In the genomic region with DNA sequence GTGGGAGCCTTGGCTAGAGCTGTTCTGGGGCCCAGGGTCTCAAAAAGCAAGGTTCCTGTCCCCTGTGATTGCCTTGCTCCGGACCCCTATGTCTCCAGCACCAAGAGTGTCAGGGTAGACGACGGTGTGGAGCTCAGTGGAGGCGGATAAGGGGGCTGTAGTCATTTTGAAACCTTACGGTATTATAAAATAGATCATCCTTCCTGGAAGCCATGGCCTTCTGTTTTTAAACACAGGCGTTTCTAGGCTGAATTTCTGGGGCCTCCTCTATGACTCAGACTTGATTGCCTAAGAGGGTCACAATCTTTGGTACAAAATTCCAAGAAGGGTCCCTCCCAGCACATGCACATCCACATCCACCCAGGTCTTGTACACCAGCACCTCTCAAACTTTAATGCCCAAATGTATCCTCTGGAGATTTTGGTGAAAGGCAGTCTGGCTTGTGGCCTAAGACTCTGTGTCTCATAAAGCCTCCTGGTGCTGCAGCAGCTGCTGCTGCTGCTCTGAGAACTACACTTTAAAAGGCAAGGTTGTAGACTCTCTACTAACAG, we compare ENCODE assay signal across 8 cellular contexts.
A peak's percentile ranks its signal among the peaks of the same experiment; 100 is the strongest.
DNase-seq lines count a peak whose midpoint lies in the region; ATAC-seq and TF ChIP-seq lines count a peak whose summit lies in the region.

No MANE protein-coding gene starts in this region.

- TF ChIP-seq POLR2A in breast epithelium (IDR thresholded peaks at IDR 0.05) (no peak), sigmoid colon (IDR thresholded peaks at IDR 0.05) (no peak)

- 64 to 70% methylated on average over 6 of the region's 6 CpGs for WGBS in sigmoid colon, 2 donors

- ATAC-seq in GM21367 (IDR thresholded peaks at IDR 0.05; ENCODE audit: unreplicated experiment) = peak; percentile 7

- peak in 1 of 4 donors; percentile 10 for TF ChIP-seq EP300 in sigmoid colon (IDR thresholded peaks at IDR 0.05)

- peak; percentile 62 for DNase-seq in AG08395 (ENCODE audit: low spot score)
- DNase-seq in NOMO-1 treated with DMSO at 0.1 percent for 48 hours (lab: John Stamatoyannopoulos, UW; ENCODE audit: unreplicated experiment) = peak; percentile 82
- DNase-seq in breast epithelium (ENCODE audit: low spot score in 2 of 2) = no peak
- peak; percentile 78 for DNase-seq in sigmoid colon
- no peak for DNase-seq in NCI-H1105 treated with DMSO at 0.1 percent for 48 hours (lab: John Stamatoyannopoulos, UW)
- DNase-seq in NCI-H1694 treated with DMSO at 0.1 percent for 48 hours (lab: John Stamatoyannopoulos, UW) = no peak
- no peak for DNase-seq in SHP77 treated with DMSO at 0.1 percent for 48 hours (lab: John Stamatoyannopoulos, UW)

- intact Hi-C loops in breast epithelium (cut with DNase I; ENCODE audit: low total_unique reads) (no loop called here), sigmoid colon (cut with DNase I) (no loop called here)

- H3K4me3 ChIP-seq in breast epithelium (no peak overlapping the region), sigmoid colon (no peak overlapping the region)

- peak overlapping the region; percentile 67 to 94 for H3K27ac ChIP-seq in breast epithelium
- H3K27ac ChIP-seq in sigmoid colon = peak overlapping the region; percentile 54 to 79 (median 68)

- H3K9me3 ChIP-seq in breast epithelium (no peaks in the 10 kb centered on the region), sigmoid colon (peaks cover 0 to 5% (median 0%) of the 10 kb centered on the region in 4 donors)

- H3K36me3 ChIP-seq in breast epithelium = no peaks in the 10 kb centered on the region
- no peaks in the 10 kb centered on the region for H3K36me3 ChIP-seq in sigmoid colon

- H3K27me3 ChIP-seq in breast epithelium (no peaks in the 10 kb centered on the region), sigmoid colon (no peaks in the 10 kb centered on the region)

- no peak for TF ChIP-seq CTCF in breast epithelium (IDR thresholded peaks at IDR 0.05)
- no peak for TF ChIP-seq CTCF in sigmoid colon (IDR thresholded peaks at IDR 0.05)

- H3K4me1 ChIP-seq in breast epithelium = no peaks in the 10 kb centered on the region
- peaks cover 0 to 11% (median 2%) of the 10 kb centered on the region in 4 donors for H3K4me1 ChIP-seq in sigmoid colon

Comparison
In these comparisons a context has a peak if more than half of its experiments do, and no peak if none do; other contexts are left out.
1. DNase-seq: peak in AG08395 (single experiment), NOMO-1 treated with DMSO at 0.1 percent for 48 hours (single experiment) and sigmoid colon (single experiment); none in breast epithelium (0 of 2), NCI-H1105 treated with DMSO at 0.1 percent for 48 hours (single experiment), NCI-H1694 treated with DMSO at 0.1 percent for 48 hours (single experiment) and SHP77 treated with DMSO at 0.1 percent for 48 hours (single experiment).